In the genomic region with DNA sequence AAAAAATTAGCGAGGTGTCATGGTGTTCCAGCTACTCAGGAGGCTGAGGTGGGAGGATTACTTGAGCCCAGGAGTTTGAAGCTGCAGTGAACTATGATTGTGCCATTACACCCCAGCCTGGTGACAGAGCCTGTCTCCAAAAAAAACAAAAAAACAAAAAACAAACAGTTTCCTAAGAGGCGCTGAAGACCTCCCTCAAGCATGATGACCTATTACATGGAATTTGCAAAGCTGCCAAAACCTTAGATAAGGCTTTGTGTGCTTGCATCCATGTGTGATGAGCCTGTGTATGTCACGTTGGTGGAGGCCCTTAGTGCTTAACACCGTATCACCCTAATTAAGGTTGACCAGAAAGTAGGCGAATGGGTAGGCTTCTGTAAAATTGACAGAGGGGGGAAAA, we compare ENCODE assay signal across 17 cellular contexts.
DNase-seq lines count a peak whose midpoint lies in the region; TF ChIP-seq lines count a peak whose summit lies in the region.
"Had no signal": no experiment of that assay in that cellular context is flagged by ENCODE, and none has a peak within 500 bp of the region (broad histone marks: within the 10 kb centered on the region; RNA-seq: fewer than 3 reads in every experiment).

No MANE protein-coding gene starts in this region.

- no peaks in the 10 kb centered on the region for H3K9me3 Mint-ChIP-seq in MCF 10A (ENCODE audit: unreplicated experiment)
- H3K9me3 Mint-ChIP-seq: CD4-positive, alpha-beta T cell had no signal

- H3K36me3 ChIP-seq in breast epithelium, result no peaks in the 10 kb centered on the region

- H3K9me3 ChIP-seq in breast epithelium, result peaks cover 3 to 19% of the 10 kb centered on the region in 2 donors

- H3K4me1 ChIP-seq in breast epithelium, result no peaks in the 10 kb centered on the region
- H3K4me1 ChIP-seq: A549; BLaER1 treated with 17β-estradiol and CSF1 and Interleukin-3, amounts not matched to agents 10 nM and 100 nM; Caco-2 had no signal

- no peak overlapping the region for H3K27ac ChIP-seq in breast epithelium
- H3K27ac ChIP-seq: 22Rv1; A549; BLaER1 treated with 17β-estradiol and CSF1 and Interleukin-3, amounts not matched to agents 10 nM and 100 nM; C4-2B had no signal

- in situ Hi-C loops in GM13977 (cut with MboI; ENCODE audit: low pct_unique_long_range_greater_than_20kb, low sequenced_read_pairs, unreplicated experiment), result no loop called here

- TF ChIP-seq CTCF in MCF 10A (IDR thresholded peaks at IDR 0.05; ENCODE audit: unreplicated experiment), result no peak
- TF ChIP-seq CTCF in breast epithelium (IDR thresholded peaks at IDR 0.05), result no peak
- no peak for TF ChIP-seq CTCF in GM13977 (IDR thresholded peaks at IDR 0.05; ENCODE audit: extremely low read depth, insufficient read depth, missing control alignments)

- no peaks in the 10 kb centered on the region for H3K27me3 ChIP-seq in breast epithelium
- H3K27me3 ChIP-seq: BLaER1 treated with 17β-estradiol and CSF1 and Interleukin-3, amounts not matched to agents 10 nM and 100 nM had no signal

- POLR2A ChIA-PET in MCF 10A (lab: Yijun Ruan, JAX), result no interaction called here

- H3K27me3 Mint-ChIP-seq in MCF 10A (ENCODE audit: insufficient read depth, unreplicated experiment), result no peaks in the 10 kb centered on the region

- H3K27ac Mint-ChIP-seq in MCF 10A (ENCODE audit: low read depth, unreplicated experiment), result no peak overlapping the region
- H3K27ac Mint-ChIP-seq: B cell; CD4-positive, alpha-beta T cell; CD8-positive, alpha-beta T cell had no signal

- intact Hi-C loops in MCF 10A (cut with micrococcal nuclease), result no loop called here
- intact Hi-C loops in breast epithelium (cut with DNase I; ENCODE audit: low total_unique reads), result no loop called here

- no TSS peak for BruUV-seq in MCF 10A (replicated peaks; lab: Mats Ljungman, UMichigan)

- no peak overlapping the region for H3K4me3 Mint-ChIP-seq in MCF 10A (ENCODE audit: unreplicated experiment)
- H3K4me3 Mint-ChIP-seq: B cell; CD4-positive, alpha-beta T cell; CD8-positive, alpha-beta T cell had no signal

- H3K4me1 Mint-ChIP-seq in MCF 10A (ENCODE audit: insufficient read depth, unreplicated experiment), result no peaks in the 10 kb centered on the region
- H3K4me1 Mint-ChIP-seq: B cell had no signal

- no peak for TF ChIP-seq POLR2A in breast epithelium (IDR thresholded peaks at IDR 0.05)

- H3K4me3 ChIP-seq in breast epithelium, result no peak overlapping the region
- H3K4me3 ChIP-seq: A549; BLaER1 treated with 17β-estradiol and CSF1 and Interleukin-3, amounts not matched to agents 10 nM and 100 nM had no signal

- DNase-seq in MCF 10A (ENCODE audit: unreplicated experiment) (peak; percentile 51), breast epithelium (ENCODE audit: low spot score in 2 of 2) (no peak), astrocyte of the hippocampus (ENCODE audit: low read depth, low spot score) (peak; percentile 8), GM13977 (ENCODE audit: low spot score) (no peak), NCI-H69 (lab: John Stamatoyannopoulos, UW) (no peak)
- DNase-seq: AML-193; Caco-2; Calu3; CD4-positive, alpha-beta T cell; CD8-positive, alpha-beta T cell; DMS79 treated with DMSO at 0.1 percent for 48 hours; GF-D8 had no signal

- CTCF ChIA-PET in MCF 10A (lab: Yijun Ruan, JAX), result no interaction called here

- no peaks in the 10 kb centered on the region for H3K36me3 Mint-ChIP-seq in MCF 10A (ENCODE audit: insufficient read depth, unreplicated experiment)
- H3K36me3 Mint-ChIP-seq: CD8-positive, alpha-beta T cell had no signal

Comparison
In these comparisons a context has a peak if more than half of its experiments do, and no peak if none do; other contexts are left out.
1. DNase-seq: peak in MCF 10A (single experiment) and astrocyte of the hippocampus (single experiment); none in breast epithelium (0 of 2), GM13977 (single experiment) and NCI-H69 (single experiment).